1 cellular context compared by ENCODE assay signal in genomic region chr1:108560143-108560429, GRCh38.
TF ChIP-seq lines count a peak whose summit lies in the region.

No MANE protein-coding gene starts in this region.

TF ChIP-seq in HepG2, 621 proteins besides CTCF, POLR2A, EP300 and RAD21 (continued from another document):
- TF ChIP-seq MAZ (IDR thresholded peaks at IDR 0.05; ENCODE audit: borderline replicate concordance, low read depth, low read length) (no peak), MAZ (CRISPR knock-in tag; IDR thresholded peaks at IDR 0.05; ENCODE audit: low read depth) (no peak), MTF2 (CRISPR knock-in tag; IDR thresholded peaks at IDR 0.05; ENCODE audit: borderline replicate concordance) (no peak), ATAD3A (CRISPR knock-in tag; IDR thresholded peaks at IDR 0.05) (no peak), ZSCAN21 (CRISPR knock-in tag; IDR thresholded peaks at IDR 0.05; ENCODE audit: borderline replicate concordance) (no peak), ZNF251 (CRISPR knock-in tag; IDR thresholded peaks at IDR 0.05) (no peak), PITX1 (CRISPR knock-in tag; IDR thresholded peaks at IDR 0.05) (no peak)
TF ChIP-seq in HepG2: peak in this region for 0.
